ENCODE assay signal across 8 cellular contexts in the genomic region with DNA sequence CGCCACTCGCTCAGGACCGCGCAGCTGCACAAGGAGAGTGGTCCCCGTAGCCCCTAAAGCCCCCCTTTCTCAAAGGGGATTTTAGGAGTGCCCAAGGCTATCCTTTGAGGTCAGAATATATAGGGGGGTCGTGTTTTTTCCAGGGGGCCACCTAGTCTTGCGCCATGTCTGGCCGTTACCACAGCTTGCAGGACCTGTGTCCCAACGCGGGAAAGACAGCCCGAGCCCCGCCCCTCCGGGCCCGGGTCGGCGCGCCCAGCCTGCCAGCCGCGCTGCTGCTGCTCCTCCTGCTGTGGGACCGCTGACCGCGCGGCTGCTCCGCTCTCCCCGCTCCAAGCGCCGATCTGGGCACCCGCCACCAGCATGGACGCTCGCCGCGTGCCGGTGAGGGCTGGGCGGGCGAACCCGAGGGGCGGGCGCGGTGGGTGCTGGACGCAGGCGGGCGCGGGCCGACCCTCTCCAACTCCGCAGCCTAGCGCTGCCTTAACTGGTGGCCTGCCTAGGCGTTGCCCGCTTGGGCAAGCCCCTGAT. TPM values are rescaled to one million over a fixed set of nuclear protein-coding genes. Genes with fewer than 3 reads are reported as not detected.
A peak's percentile ranks its signal among the peaks of the same experiment; 100 is the strongest.
DNase-seq lines count a peak whose midpoint lies in the region; ATAC-seq lines count a peak whose summit lies in the region.

A gene (plus strand): TSS at position 272 of the 531 bp plus-strand sequence. CDS start 92 bp downstream, at position 364.

- peak; percentile 59 for ATAC-seq in HG02763 (IDR thresholded peaks at IDR 0.05; ENCODE audit: unreplicated experiment)

- no peak within 1 kb of the TSS for H3K27ac Mint-ChIP-seq in immature natural killer cell

- H3K27me3 Mint-ChIP-seq in immature natural killer cell (ENCODE audit: low read depth in 3 of 3) = peaks cover 6 to 28% (median 7%) of the 10 kb centered on the region in 3 donors

- DNase-seq in NCI-H2029 (lab: John Stamatoyannopoulos, UW) (peak; percentile 50), NCI-H2029 treated with DMSO at 0.1 percent for 48 hours (lab: John Stamatoyannopoulos, UW) (no peak), NCI-H1417 (lab: John Stamatoyannopoulos, UW) (peak; percentile 71 to 78 (median 74)), T1000 (lab: John Stamatoyannopoulos, UW) (peak; percentile 59), brain pericyte (ENCODE audit: low read depth, low spot score) (peak; percentile 20), immature natural killer cell (peak; percentile 18 to 26 (median 23))
- DNase-seq in stimulated activated CD4-positive, alpha-beta T cell treated with anti-CD3 and anti-CD28 coated beads, Interleukin-15, amount 100 ng/mL, for 24 hours = peak; percentile 86

- H3K9me3 Mint-ChIP-seq in immature natural killer cell = peaks cover 0 to 2% (median 0%) of the 10 kb centered on the region in 6 donors

- peaks cover 13 to 18% of the 10 kb centered on the region in 2 donors for H3K4me1 Mint-ChIP-seq in immature natural killer cell

- no peaks in the 10 kb centered on the region for H3K36me3 Mint-ChIP-seq in immature natural killer cell

- peak within 1 kb of the TSS; percentile 85 to 92 (median 87) for H3K4me3 Mint-ChIP-seq in immature natural killer cell

RNA-seq across cellular contexts. Expression of the gene that starts here (rescaled TPM):
- 1 to 10 TPM in 2 of 3 donors, not detected in 1; 1.6 to 5.3 TPM for polyA plus RNA-seq in immature natural killer cell
